ENCODE assay signal across 10 cellular contexts in genomic region chr10:93993414-93993781, GRCh38. TPM values are rescaled to one million over a fixed set of nuclear protein-coding genes. Genes with fewer than 3 reads are reported as not detected.
A peak's percentile ranks its signal among the peaks of the same experiment; 100 is the strongest.
DNase-seq lines count a peak whose midpoint lies in the region; ATAC-seq and TF ChIP-seq lines count a peak whose summit lies in the region.
"Had no signal": no experiment of that assay in that cellular context is flagged by ENCODE, and none has a peak within 500 bp of the region (broad histone marks: within the 10 kb centered on the region; RNA-seq: fewer than 3 reads in every experiment).

No MANE protein-coding gene starts in this region.

- H3K36me3 ChIP-seq in thymus (ENCODE audit: control insufficient read depth, insufficient read depth) = no peaks in the 10 kb centered on the region

- peak overlapping the region; percentile 32 for H3K4me3 Mint-ChIP-seq in activated CD8-positive, alpha-beta memory T cell treated with anti-CD3 and anti-CD28 coated beads, Interleukin-2, amount 10 ng/mL, durations not matched to agents 7 days and 5 days

- H3K4me3 ChIP-seq in astrocyte of the cerebellum (ENCODE audit: low read depth, low read length) (peak overlapping the region; percentile 72), thymus (ENCODE audit: low read length) (peak overlapping the region; percentile 29)

- intact Hi-C loops in left colon (cut with DNase I, micrococcal nuclease) = no loop called here

- no peak for ATAC-seq in activated CD8-positive, alpha-beta memory T cell treated with anti-CD3 and anti-CD28 coated beads, Interleukin-2, amount 10 ng/mL, durations not matched to agents 7 days and 5 days
- ATAC-seq in left colon (peak; percentile 18), GM18870 (IDR thresholded peaks at IDR 0.05; ENCODE audit: unreplicated experiment) (no peak)

- no peak overlapping the region for H3K27ac ChIP-seq in thymus (ENCODE audit: low read depth)

- peaks cover 4% of the 10 kb centered on the region for H3K36me3 Mint-ChIP-seq in activated CD8-positive, alpha-beta memory T cell treated with anti-CD3 and anti-CD28 coated beads, Interleukin-2, amount 10 ng/mL, durations not matched to agents 7 days and 5 days

- in situ Hi-C loops in astrocyte of the cerebellum (cut with HindIII; ENCODE audit: low sequenced_read_pairs) = no loop called here

- no peak for TF ChIP-seq CTCF in astrocyte of the cerebellum (IDR thresholded peaks at IDR 0.05; ENCODE audit: low read depth, low read length, missing control alignments)

- 7% methylated on average over 25 of the region's 25 CpGs for WGBS in thymus

- DNase-seq in activated CD8-positive, alpha-beta memory T cell treated with anti-CD3 and anti-CD28 coated beads, Interleukin-2, amount 10 ng/mL, durations not matched to agents 7 days and 5 days = no peak
- no peak for DNase-seq in activated CD8-positive, alpha-beta memory T cell treated with anti-CD3 and anti-CD28 coated beads, Interleukin-2, amount 50 U/mL, for 48 hours
- no peak for DNase-seq in astrocyte of the cerebellum (ENCODE audit: low read depth)
- no peak for DNase-seq in left colon
- no peak for DNase-seq in HPDE6-E6E7 (ENCODE audit: extremely low spot score)
- DNase-seq in activated T-cell treated with anti-CD3 and anti-CD28 coated beads, Interleukin-2, amount 50 U/mL, for 1 hour = no peak
- DNase-seq: CD8-positive, alpha-beta memory T cell; NCI-H1436 treated with DMSO at 0.1 percent for 48 hours had no signal

- H3K4me1 ChIP-seq in thymus (ENCODE audit: control insufficient read depth, insufficient read depth, low read length) = no peaks in the 10 kb centered on the region

- peaks cover 27% of the 10 kb centered on the region for H3K27me3 ChIP-seq in thymus (ENCODE audit: control insufficient read depth, insufficient read depth)

- peaks cover 57% of the 10 kb centered on the region for H3K27me3 Mint-ChIP-seq in activated CD8-positive, alpha-beta memory T cell treated with anti-CD3 and anti-CD28 coated beads, Interleukin-2, amount 10 ng/mL, durations not matched to agents 7 days and 5 days

- peaks cover 2% of the 10 kb centered on the region for H3K4me1 Mint-ChIP-seq in activated CD8-positive, alpha-beta memory T cell treated with anti-CD3 and anti-CD28 coated beads, Interleukin-2, amount 10 ng/mL, durations not matched to agents 7 days and 5 days

- H3K27ac Mint-ChIP-seq in activated CD8-positive, alpha-beta memory T cell treated with anti-CD3 and anti-CD28 coated beads, Interleukin-2, amount 10 ng/mL, durations not matched to agents 7 days and 5 days = no peak overlapping the region

- no peaks in the 10 kb centered on the region for H3K9me3 ChIP-seq in thymus (ENCODE audit: control insufficient read depth)

- CTCF ChIA-PET in activated CD8-positive, alpha-beta memory T cell treated with anti-CD3 and anti-CD28 coated beads, Interleukin-2, amount 10 ng/mL, durations not matched to agents 7 days and 5 days (lab: Charles Lee) = no interaction called here

- H3K9me3 Mint-ChIP-seq in activated CD8-positive, alpha-beta memory T cell treated with anti-CD3 and anti-CD28 coated beads, Interleukin-2, amount 10 ng/mL, durations not matched to agents 7 days and 5 days (ENCODE audit: low read depth) = no peaks in the 10 kb centered on the region

RNA-seq across cellular contexts. Expression of gene PLCE1, which starts 0.3 kb away (rescaled TPM):
- under 1 TPM in 1 of 2 experiments, not detected in 1; 0.06 TPM for total RNA-seq in activated CD8-positive, alpha-beta memory T cell treated with anti-CD3 and anti-CD28 coated beads, Interleukin-2, amount 10 ng/mL, durations not matched to agents 7 days and 5 days
- total RNA-seq in left colon = 10 to 100 TPM; 45.2 to 57.6 TPM
- polyA plus RNA-seq in thymus = 0.71 TPM
- total RNA-seq: CD8-positive, alpha-beta memory T cell had no signal

Comparison
In these comparisons a context has a peak if more than half of its experiments do, and no peak if none do; other contexts are left out.
1. RNA of gene PLCE1, which starts 0.3 kb away (total RNA-seq): 45.2 to 57.6 TPM in left colon; 0.06 TPM in activated CD8-positive, alpha-beta memory T cell treated with anti-CD3 and anti-CD28 coated beads, Interleukin-2, amount 10 ng/mL, durations not matched to agents 7 days and 5 days; every median in the first group is over 10 times any median in the second.